In genomic region chr19:30873003-30873402, GRCh38 we compare ENCODE assay signal across 20 cellular contexts.
DNase-seq lines count a peak whose midpoint lies in the region; ATAC-seq, FAIRE-seq and TF ChIP-seq lines count a peak whose summit lies in the region.
"Had no signal": no experiment of that assay in that cellular context is flagged by ENCODE, and none has a peak within 500 bp of the region (broad histone marks: within the 10 kb centered on the region; RNA-seq: fewer than 3 reads in every experiment).

No MANE protein-coding gene starts in this region.

- 7% methylated on average over 1 of the region's 2 CpGs for WGBS in HepG2 (ENCODE audit: low lambda C conversion rate)
- WGBS in right lobe of liver (ENCODE audit: insufficient coverage, low coverage, low lambda C conversion rate, missing lambda C conversion rate), result 17% methylated on average over 1 of the region's 2 CpGs
- WGBS in K562 (ENCODE audit: insufficient coverage, low coverage, missing lambda C conversion rate), result 0% methylated on average over 1 of the region's 2 CpGs

- no peak overlapping the region for H3K27ac Mint-ChIP-seq in naive thymus-derived CD8-positive, alpha-beta T cell
- no peak overlapping the region for H3K27ac Mint-ChIP-seq in T-cell
- H3K27ac Mint-ChIP-seq: B cell; CD4-positive, alpha-beta T cell; HFFc6 had no signal

- DNase-seq in HepG2 (ENCODE audit: low spot score) (no peak), right lobe of liver (no peak), K562 (ENCODE audit: extremely low read depth in 1 of 4, low spot score in 3 of 4) (no peak), islet precursor cell (peak; percentile 20), T-cell (no peak)
- no peak for DNase-seq in stimulated activated naive CD8-positive, alpha-beta T cell treated with anti-CD3 and anti-CD28 coated beads, Interleukin-15, Interleukin-2, amounts not matched to agents 100 U/mL and 50 U/mL, for 24 hours
- DNase-seq in naive thymus-derived CD8-positive, alpha-beta T cell, result no peak
- DNase-seq: 8988T; Caco-2; CD4-positive, alpha-beta T cell; GM23248; HFFc6; IMR-90 had no signal

- no peaks in the 10 kb centered on the region for H3K9me3 Mint-ChIP-seq in naive thymus-derived CD8-positive, alpha-beta T cell
- H3K9me3 Mint-ChIP-seq in T-cell, result no peaks in the 10 kb centered on the region
- H3K9me3 Mint-ChIP-seq: CD4-positive, alpha-beta T cell had no signal

- H3K4me3 ChIP-seq in HepG2 (replicated peaks in 1 of 3; ENCODE audit: insufficient read depth in 1 of 3, low read depth in 2 of 3, low read length in 3 of 3) (no peak overlapping the region), right lobe of liver (no peak overlapping the region), K562 (no peak overlapping the region)
- H3K4me3 ChIP-seq: GM23248 had no signal

- H3K9me3 ChIP-seq in HepG2 (ENCODE audit: low read length) (peaks cover 100% of the 10 kb centered on the region), right lobe of liver (no peaks in the 10 kb centered on the region), K562 (replicated peaks; ENCODE audit: control insufficient read depth, insufficient read depth, low read depth, low read length) (no peaks in the 10 kb centered on the region)
- H3K9me3 ChIP-seq: Caco-2 had no signal

- TF ChIP-seq RAD21 in HepG2 (CRISPR knock-in tag; IDR thresholded peaks at IDR 0.05) (no peak), K562 (CRISPR knock-in tag; conservative IDR thresholded peaks at IDR 0.05 in 1 of 2, IDR thresholded peaks at IDR 0.05 in 1 of 2) (no peak)

- H3K27ac ChIP-seq in HepG2 (ENCODE audit: extremely low read length, insufficient read depth, low read length) (no peak overlapping the region), right lobe of liver (no peak overlapping the region), K562 (ENCODE audit: extremely low read depth, low read depth, low read length) (no peak overlapping the region)
- H3K27ac ChIP-seq: C4-2B, GM23248, HL-60 had no signal

- H3K4me1 ChIP-seq in HepG2 (ENCODE audit: insufficient read depth, low read length) (no peaks in the 10 kb centered on the region), right lobe of liver (no peaks in the 10 kb centered on the region), K562 (replicated peaks in 1 of 2; ENCODE audit: control insufficient read depth in 2 of 2, insufficient read depth in 2 of 2, low read length in 2 of 2) (no peaks in the 10 kb centered on the region)
- H3K4me1 ChIP-seq: Caco-2 had no signal

- intact Hi-C loops in HepG2 (cut with micrococcal nuclease; ENCODE audit: unreplicated experiment) (no loop called here), right lobe of liver (cut with DNase I) (no loop called here), K562 (cut with micrococcal nuclease) (no loop called here)

- POLR2A ChIA-PET in HepG2 (lab: Yijun Ruan, JAX) (no interaction called here), K562 (lab: Yijun Ruan, JAX) (no interaction called here), T-cell (lab: Charles Lee) (no interaction called here)
- POLR2A ChIA-PET in naive thymus-derived CD8-positive, alpha-beta T cell (lab: Charles Lee), result no interaction called here

- no peak for FAIRE-seq in HepG2 (lab: Jason Lieb, UNC)
- no peak for FAIRE-seq in K562 (lab: Jason Lieb, UNC)
- FAIRE-seq: D721Med, G401.6, GM12891 had no signal

- ATAC-seq in HepG2 (no peak), right lobe of liver (no peak), K562 (no peak), T-cell (replicated peaks in 1 of 4) (no peak)
- no peak for ATAC-seq in stimulated activated naive CD8-positive, alpha-beta T cell treated with anti-CD3 and anti-CD28 coated beads, Interleukin-15, Interleukin-2, amounts not matched to agents 100 U/mL and 50 U/mL, for 24 hours
- ATAC-seq in naive thymus-derived CD8-positive, alpha-beta T cell, result no peak
- ATAC-seq: HCT116 had no signal

- CTCF ChIA-PET in HepG2 (lab: Yijun Ruan, JAX; ENCODE audit: low intra/inter-chr PET ratio, low total read pairs), result no interaction called here
- CTCF ChIA-PET in K562 (lab: Yijun Ruan, JAX; ENCODE audit: low intra/inter-chr PET ratio), result no interaction called here
- CTCF ChIA-PET in T-cell (lab: Charles Lee), result interaction anchor here in 1 of 2 donors (0.6 kb wide), 1 partner anchor 1609 kb away, joined by 3 read pairs; no protein-coding TSS in a partner anchor

- no peak for TF ChIP-seq CTCF in HepG2 (CRISPR knock-in tag; IDR thresholded peaks at IDR 0.05)
- no peak for TF ChIP-seq CTCF in right lobe of liver (IDR thresholded peaks at IDR 0.05)
- no peak for TF ChIP-seq CTCF in K562 (IDR thresholded peaks at IDR 0.05 in 2 of 3, conservative IDR thresholded peaks at IDR 0.05 in 1 of 3; ENCODE audit: insufficient read depth in 2 of 3, low read depth in 1 of 3, low read length in 3 of 3)

- H3K27me3 Mint-ChIP-seq in naive thymus-derived CD8-positive, alpha-beta T cell, result peaks cover 0 to 22% (median 0%) of the 10 kb centered on the region in 5 donors
- peaks cover 4 to 14% of the 10 kb centered on the region in 2 donors for H3K27me3 Mint-ChIP-seq in T-cell
- H3K27me3 Mint-ChIP-seq: B cell had no signal

- in situ Hi-C loops in HepG2 (cut with HindIII; ENCODE audit: extremely low pct_ligation_motif_present, low pct_unique_long_range_greater_than_20kb), result no loop called here
- in situ Hi-C loops in K562 (cut with MboI), result no loop called here

- H3K27me3 ChIP-seq in HepG2 (ENCODE audit: control insufficient read depth in 1 of 2, insufficient read depth in 2 of 2, low read length in 2 of 2) (no peaks in the 10 kb centered on the region), right lobe of liver (no peaks in the 10 kb centered on the region), K562 (ENCODE audit: control insufficient read depth in 2 of 2, insufficient read depth in 2 of 2, low read length in 2 of 2) (no peaks in the 10 kb centered on the region)

- TF ChIP-seq EP300 in HepG2 (IDR thresholded peaks at IDR 0.05; ENCODE audit: low read depth in 2 of 2, low read length in 2 of 2) (no peak), HepG2 (CRISPR knock-in tag; IDR thresholded peaks at IDR 0.05; ENCODE audit: borderline replicate concordance) (no peak), K562 (IDR thresholded peaks at IDR 0.05; ENCODE audit: low read length) (no peak)

- TF ChIP-seq POLR2A in HepG2 (IDR thresholded peaks at IDR 0.05; ENCODE audit: insufficient read depth in 1 of 2, low read depth in 2 of 2, low read length in 2 of 2) (no peak), right lobe of liver (IDR thresholded peaks at IDR 0.05) (no peak), K562 (conservative IDR thresholded peaks at IDR 0.05) (no peak)

- no peaks in the 10 kb centered on the region for H3K9me1 ChIP-seq in K562 (ENCODE audit: control insufficient read depth, insufficient read depth, low read length)

- H3K9ac ChIP-seq in HepG2 (ENCODE audit: insufficient read depth, low read depth, low read length) (no peak overlapping the region), K562 (ENCODE audit: insufficient read depth in 1 of 2, low read depth in 2 of 2, low read length in 2 of 2) (no peak overlapping the region)
- H3K9ac ChIP-seq: GM23248 had no signal

- H4K20me1 ChIP-seq in HepG2 (ENCODE audit: insufficient read depth, low read length) (no peaks in the 10 kb centered on the region), K562 (replicated peaks; ENCODE audit: control insufficient read depth, insufficient read depth, low read length) (no peaks in the 10 kb centered on the region)

- BruUV-seq in HepG2 (replicated peaks; lab: Mats Ljungman, UMichigan) (no TSS peak), K562 (replicated peaks; lab: Mats Ljungman, UMichigan) (no TSS peak)

- no peaks in the 10 kb centered on the region for H3K36me3 Mint-ChIP-seq in naive thymus-derived CD8-positive, alpha-beta T cell
- H3K36me3 Mint-ChIP-seq in T-cell, result no peaks in the 10 kb centered on the region

- no peak overlapping the region for H3K4me2 ChIP-seq in HepG2 (ENCODE audit: low read depth, low read length)
- no peak overlapping the region for H3K4me2 ChIP-seq in K562 (ENCODE audit: insufficient read depth, low read length)

- H3K4me3 Mint-ChIP-seq in naive thymus-derived CD8-positive, alpha-beta T cell, result no peak overlapping the region
- no peak overlapping the region for H3K4me3 Mint-ChIP-seq in T-cell
- H3K4me3 Mint-ChIP-seq: B cell; CD4-positive, alpha-beta T cell; HFFc6 had no signal

- H3K4me1 Mint-ChIP-seq in naive thymus-derived CD8-positive, alpha-beta T cell, result peaks cover 0 to 2% (median 0%) of the 10 kb centered on the region in 4 donors
- no peaks in the 10 kb centered on the region for H3K4me1 Mint-ChIP-seq in T-cell
- H3K4me1 Mint-ChIP-seq: B cell had no signal

- H2AFZ ChIP-seq in HepG2 (ENCODE audit: low read length) (no peak overlapping the region), K562 (ENCODE audit: low read depth, low read length) (no peak overlapping the region)
- H2AFZ ChIP-seq: GM23248 had no signal

- H3K36me3 ChIP-seq in HepG2 (replicated peaks in 1 of 2; ENCODE audit: control insufficient read depth in 1 of 2, insufficient read depth in 2 of 2, low read length in 2 of 2) (no peaks in the 10 kb centered on the region), right lobe of liver (no peaks in the 10 kb centered on the region), K562 (ENCODE audit: control insufficient read depth, insufficient read depth, low read length) (no peaks in the 10 kb centered on the region)

- H3K79me2 ChIP-seq in HepG2 (ENCODE audit: insufficient read depth, low read length), result no peaks in the 10 kb centered on the region
- H3K79me2 ChIP-seq in K562 (ENCODE audit: control insufficient read depth, insufficient read depth, low read length), result no peaks in the 10 kb centered on the region

TF ChIP-seq in HepG2, 621 proteins besides CTCF, POLR2A, EP300 and RAD21:
- TF ChIP-seq MAFF (IDR thresholded peaks at IDR 0.05; ENCODE audit: low read depth, low read length) (peak; percentile 58), SATB2 (CRISPR knock-in tag; IDR thresholded peaks at IDR 0.05) (no peak), MAFK (conservative IDR thresholded peaks at IDR 0.05 in 1 of 2, IDR thresholded peaks at IDR 0.05 in 1 of 2; ENCODE audit: low read length in 2 of 2) (peak; percentile 42 to 79)

TF ChIP-seq in K562, 482 proteins besides CTCF, POLR2A, EP300 and RAD21:
- TF ChIP-seq ZNF316 (IDR thresholded peaks at IDR 0.05) (peak; percentile 29), C11orf30 (IDR thresholded peaks at IDR 0.05; ENCODE audit: low read depth) (0 out of 2 replicates have a peak, but pooled peaks have one; percentile 25), EGR1 (conservative IDR thresholded peaks at IDR 0.05) (no peak)

Comparison
In these comparisons a context has a peak if more than half of its experiments do, and no peak if none do; other contexts are left out.
1. Of the 241 proteins assayed by ChIP-seq in both HepG2 and K562: peak only in HepG2: MAFF and MAFK; only in K562: none; in both: none; in neither: 239.